Comparison of ENCODE assay signal across 30 cellular contexts in the genomic region with DNA sequence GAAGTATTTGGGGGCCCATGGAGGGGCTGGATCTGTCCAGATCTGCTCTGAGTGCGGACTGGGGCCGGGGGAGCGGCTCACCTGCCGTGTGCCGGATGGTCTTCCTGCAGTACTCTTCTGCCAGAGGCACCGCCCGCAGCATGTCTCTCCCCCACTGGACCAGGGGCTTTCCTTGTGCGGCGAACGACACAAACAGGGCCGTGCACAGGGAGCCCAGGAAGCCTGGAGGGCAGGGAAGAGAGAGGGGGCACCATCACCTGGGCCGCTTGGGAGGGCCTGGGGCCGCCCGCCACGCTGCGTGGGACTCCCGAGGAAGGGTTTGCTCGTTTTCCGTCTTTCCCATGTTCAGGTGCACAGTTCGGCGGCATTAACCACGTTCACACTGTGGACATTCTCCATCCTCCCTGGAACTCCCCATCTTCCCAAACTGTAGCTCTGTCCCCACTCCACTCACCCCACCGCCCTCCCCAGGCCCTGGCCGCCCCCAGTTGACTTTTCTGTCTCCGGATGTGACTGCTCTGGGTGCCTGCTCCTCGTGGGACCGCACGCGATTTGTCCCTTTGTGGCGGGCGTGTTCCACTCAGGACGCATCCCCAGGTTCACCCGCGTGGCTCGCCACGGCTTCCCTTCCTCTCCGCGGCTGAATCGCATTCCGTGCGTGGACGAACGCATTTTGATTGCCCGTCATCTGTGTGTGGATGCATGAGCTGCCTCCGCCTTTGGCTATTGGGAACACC. TPM values are rescaled to one million over a fixed set of nuclear protein-coding genes. Genes with fewer than 3 reads are reported as not detected.
DNase-seq lines count a peak whose midpoint lies in the region; ATAC-seq, FAIRE-seq and TF ChIP-seq lines count a peak whose summit lies in the region.
"Had no signal": no experiment of that assay in that cellular context is flagged by ENCODE, and none has a peak within 500 bp of the region (broad histone marks: within the 10 kb centered on the region; RNA-seq: fewer than 3 reads in every experiment).

No MANE protein-coding gene starts in this region.

- H3K36me3 ChIP-seq in BLaER1 (no peaks in the 10 kb centered on the region), astrocyte (ENCODE audit: insufficient read depth, low read length) (no peaks in the 10 kb centered on the region), neuronal stem cell (replicated peaks in 1 of 2; ENCODE audit: control insufficient read depth in 2 of 2, insufficient read depth in 2 of 2, low read length in 2 of 2) (no peaks in the 10 kb centered on the region)

- no CpG with 5 or more reads among the region's 45 CpGs for WGBS in neuronal stem cell (ENCODE audit: extremely low coverage in 2 of 2, insufficient read length in 2 of 2, insufficient replicate concordance in 1 of 2), 2 donors

- H3K9ac ChIP-seq in BLaER1 (peak overlapping the region; percentile 4; the same call in 1 of the 2 replicates), astrocyte (ENCODE audit: low read length) (no peak overlapping the region), neuronal stem cell (ENCODE audit: low read depth, low read length, poor library complexity) (no peak overlapping the region)

- H3K4me1 ChIP-seq in BLaER1 (peaks cover 94% of the 10 kb centered on the region), astrocyte (ENCODE audit: insufficient read depth, low read length) (no peaks in the 10 kb centered on the region), neuronal stem cell (ENCODE audit: control insufficient read depth in 2 of 2, insufficient read depth in 1 of 2, low read depth in 1 of 2, low read length in 2 of 2) (peaks cover 0 to 10% of the 10 kb centered on the region in 2 donors)
- H3K4me1 ChIP-seq: A549 had no signal

- H2BK120ac ChIP-seq in neuronal stem cell (ENCODE audit: low read depth, low read length) = peak overlapping the region; percentile 16

- no peak overlapping the region for H2BK5ac ChIP-seq in neuronal stem cell (ENCODE audit: low read length)

- H3K27me3 Mint-ChIP-seq in astrocyte (ENCODE audit: low read depth, unreplicated experiment) = peaks cover 5% of the 10 kb centered on the region
- H3K27me3 Mint-ChIP-seq: CD8-positive, alpha-beta memory T cell had no signal

- no peak for ATAC-seq in GM18870 (IDR thresholded peaks at IDR 0.05; ENCODE audit: unreplicated experiment)
- ATAC-seq: A549, PC-3 had no signal

- H3K36me3 Mint-ChIP-seq in astrocyte (ENCODE audit: low read depth, unreplicated experiment) = peaks cover 9% of the 10 kb centered on the region
- H3K36me3 Mint-ChIP-seq: CD8-positive, alpha-beta memory T cell had no signal

- H3K14ac ChIP-seq in neuronal stem cell (ENCODE audit: low read length) = no peak overlapping the region

- FAIRE-seq in astrocyte (lab: Jason Lieb, UNC) = no peak
- FAIRE-seq: A549, GM12892, HepG2, K562 had no signal

- no peak overlapping the region for H4K8ac ChIP-seq in neuronal stem cell (ENCODE audit: low read depth, low read length)

- no peak overlapping the region for H3K4me3 ChIP-seq in BLaER1
- H3K4me3 ChIP-seq in astrocyte (ENCODE audit: insufficient read depth, low read depth, low read length) = no peak overlapping the region
- no peak overlapping the region for H3K4me3 ChIP-seq in neuronal stem cell (ENCODE audit: low read length in 2 of 2)
- H3K4me3 ChIP-seq: A549, K562 had no signal

- no peak for DNase-seq in astrocyte (ENCODE audit: low read depth)
- no peak for DNase-seq in neuronal stem cell (ENCODE audit: low spot score)
- DNase-seq in EL = no peak
- no peak for DNase-seq in cortex of kidney (lab: John Stamatoyannopoulos, UW)
- no peak for DNase-seq in mesenteric fat pad (ENCODE audit: low spot score)
- DNase-seq: AML-193; DMS 273 treated with DMSO at 0.1 percent for 48 hours; DMS79 treated with DMSO at 0.1 percent for 48 hours; H7; Kasumi-1; MV-4-11; NCI-H1105; NCI-H1436 treated with DMSO at 0.1 percent for 48 hours; NCI-H187 treated with DMSO at 0.1 percent for 48 hours; NCI-H2107; NCI-H446; NCI-H524 treated with DMSO at 0.1 percent for 48 hours; NCI-H82; NK-92 treated with Interleukin-12 subunit alpha and Interleukin-12 subunit beta, amount 100 ng/mL, for 24 hours; PC-3; SHP77 treated with DMSO at 0.1 percent for 48 hours had no signal

- H3K79me2 ChIP-seq in astrocyte (ENCODE audit: insufficient read depth, low read length) = no peaks in the 10 kb centered on the region

- peak overlapping the region; percentile 82 for H2AK5ac ChIP-seq in neuronal stem cell (ENCODE audit: low read depth, low read length)

- H3K18ac ChIP-seq in neuronal stem cell (ENCODE audit: low read length) = peak overlapping the region; percentile 57

- TF ChIP-seq CTCF in C4-2B (conservative IDR thresholded peaks at IDR 0.05) (no peak), astrocyte (IDR thresholded peaks at IDR 0.05; ENCODE audit: insufficient read depth, low read depth, low read length) (no peak)

- no peak overlapping the region for H4K91ac ChIP-seq in neuronal stem cell (ENCODE audit: low read depth, low read length, poor library complexity)

- H2AFZ ChIP-seq in astrocyte (ENCODE audit: low read depth, low read length) = no peak overlapping the region
- no peak overlapping the region for H2AFZ ChIP-seq in neuronal stem cell (ENCODE audit: low read length)

- no peak overlapping the region for H3K4ac ChIP-seq in neuronal stem cell (ENCODE audit: low read length)

- H3K9me3 ChIP-seq in BLaER1 (no peaks in the 10 kb centered on the region), astrocyte (ENCODE audit: insufficient read depth, low read depth, low read length) (no peaks in the 10 kb centered on the region), neuronal stem cell (replicated peaks in 1 of 2; ENCODE audit: control insufficient read depth in 2 of 2, insufficient read depth in 1 of 2, low read depth in 1 of 2, low read length in 2 of 2) (peaks cover 0 to 2% of the 10 kb centered on the region in 2 donors)
- H3K9me3 ChIP-seq: A549 had no signal

- H3K79me1 ChIP-seq in neuronal stem cell (ENCODE audit: low read depth, low read length) = no peaks in the 10 kb centered on the region

- H3K9me3 Mint-ChIP-seq in astrocyte (ENCODE audit: unreplicated experiment) = no peaks in the 10 kb centered on the region
- H3K9me3 Mint-ChIP-seq: CD8-positive, alpha-beta memory T cell had no signal

- no peak overlapping the region for H3K4me3 Mint-ChIP-seq in astrocyte (ENCODE audit: unreplicated experiment)
- H3K4me3 Mint-ChIP-seq: CD14-positive monocyte; CD8-positive, alpha-beta memory T cell had no signal

- H3K27me3 ChIP-seq in BLaER1 = no peaks in the 10 kb centered on the region
- H3K27me3 ChIP-seq in astrocyte (ENCODE audit: insufficient read depth, low read length) = no peaks in the 10 kb centered on the region
- H3K27me3 ChIP-seq in neuronal stem cell (ENCODE audit: control insufficient read depth in 3 of 3, insufficient read depth in 3 of 3, low read depth in 1 of 3, low read length in 3 of 3) = no peaks in the 10 kb centered on the region

- H3K4me1 Mint-ChIP-seq in astrocyte (ENCODE audit: low read depth, unreplicated experiment) = peaks cover 6% of the 10 kb centered on the region
- H3K4me1 Mint-ChIP-seq: CD14-positive monocyte; CD8-positive, alpha-beta memory T cell had no signal

- H3K4me2 ChIP-seq in BLaER1 (peak overlapping the region; percentile 93), astrocyte (ENCODE audit: low read length) (no peak overlapping the region), neuronal stem cell (ENCODE audit: insufficient read depth, low read length, poor library complexity, severe bottlenecking) (no peak overlapping the region)
- H3K4me2 ChIP-seq: A549 had no signal

- peak overlapping the region; percentile 89 for H3K27ac ChIP-seq in BLaER1
- H3K27ac ChIP-seq in C4-2B = peak overlapping the region; percentile 69; the same call in 1 of the 2 replicates
- H3K27ac ChIP-seq in astrocyte (ENCODE audit: low read depth, low read length) = no peak overlapping the region
- no peak overlapping the region for H3K27ac ChIP-seq in neuronal stem cell (replicated peaks; ENCODE audit: low read length)
- H3K27ac ChIP-seq: A549 had no signal

- peak overlapping the region; percentile 26 for H3K27ac Mint-ChIP-seq in astrocyte (ENCODE audit: unreplicated experiment)
- H3K27ac Mint-ChIP-seq: CD14-positive monocyte; CD8-positive, alpha-beta memory T cell had no signal

- H2BK12ac ChIP-seq in neuronal stem cell (ENCODE audit: low read length) = no peak overlapping the region

- peak overlapping the region; percentile 3 for H2BK15ac ChIP-seq in neuronal stem cell (ENCODE audit: low read length)

- no peak overlapping the region for H3K23ac ChIP-seq in neuronal stem cell (ENCODE audit: low read depth, low read length, poor library complexity)

- no peaks in the 10 kb centered on the region for H4K20me1 ChIP-seq in BLaER1
- no peaks in the 10 kb centered on the region for H4K20me1 ChIP-seq in astrocyte (ENCODE audit: insufficient read depth, low read length)

RNA-seq across cellular contexts. Expression of gene ADPRHL1, which starts 24.2 kb away (rescaled TPM):
- total RNA-seq in astrocyte = 2.5 and 3.1 TPM in 2 replicates
- polyA plus RNA-seq in neuronal stem cell (2013, experiment 1 of 2) = 0.47 TPM
- polyA plus RNA-seq in neuronal stem cell (2013, experiment 2 of 2) = 0.40 TPM
- 2.1 TPM for total RNA-seq in mesenteric fat pad

Comparison
In these comparisons a context has a peak if more than half of its experiments do, and no peak if none do; other contexts are left out.
1. H3K27ac ChIP-seq: peak in BLaER1 (single experiment) and C4-2B (single experiment); none in astrocyte (single experiment) and neuronal stem cell (single experiment).